In genomic region chrX:46627044-46627443, GRCh38 we compare ENCODE assay signal across 15 cellular contexts. TPM values are rescaled to one million over a fixed set of nuclear protein-coding genes. Genes with fewer than 3 reads are reported as not detected.
DNase-seq lines count a peak whose midpoint lies in the region; ATAC-seq, FAIRE-seq and TF ChIP-seq lines count a peak whose summit lies in the region.
"Had no signal": no experiment of that assay in that cellular context is flagged by ENCODE, and none has a peak within 500 bp of the region (broad histone marks: within the 10 kb centered on the region; RNA-seq: fewer than 3 reads in every experiment).

No MANE protein-coding gene starts in this region.

- POLR2A ChIA-PET in GM12878 (lab: Charles Lee) = interaction anchor here (0.8 kb wide), 1 partner anchor 65 kb away, joined by 3 read pairs; no protein-coding TSS in a partner anchor

- H3K4me1 Mint-ChIP-seq in CD14-positive monocyte (peaks cover 49% of the 10 kb centered on the region), nephron progenitor cell (peaks cover 50% of the 10 kb centered on the region)

- peak overlapping the region; percentile 95 to 99 (median 98) for H3K27ac Mint-ChIP-seq in CD14-positive monocyte
- peak overlapping the region; percentile 78 for H3K27ac Mint-ChIP-seq in nephron progenitor cell
- H3K27ac Mint-ChIP-seq: activated naive CD4-positive, alpha-beta T cell treated with anti-CD3 and anti-CD28 coated beads, Interleukin-2, amount 50 U/mL, for 72 hours had no signal

- BruUV-seq in GM12878 (replicated peaks; lab: Mats Ljungman, UMichigan) = no TSS peak

- TF ChIP-seq POLR2A in GM18505 (IDR thresholded peaks at IDR 0.05; ENCODE audit: borderline replicate concordance, extremely low read depth, insufficient read depth, insufficient read length) (peak; percentile 10), GM12878 (IDR thresholded peaks at IDR 0.05; ENCODE audit: low read depth, low read length) (no peak)

- peaks cover 0 to 8% (median 0%) of the 10 kb centered on the region in 3 donors for H3K27me3 Mint-ChIP-seq in CD14-positive monocyte (ENCODE audit: low read depth in 3 of 3)
- H3K27me3 Mint-ChIP-seq in nephron progenitor cell (ENCODE audit: low read depth, poor library complexity) = no peaks in the 10 kb centered on the region

- CTCF ChIA-PET in GM12878 (lab: Yijun Ruan, JAX) = interaction anchor here (1.4 kb wide), 1 partner anchor 65 kb away, joined by 4 read pairs; no protein-coding TSS in a partner anchor

- TF ChIP-seq RAD21 in GM12878 (IDR thresholded peaks at IDR 0.05; ENCODE audit: insufficient read depth, low read depth, low read length) = no peak

- intact Hi-C loops in CD14-positive monocyte (cut with micrococcal nuclease) = loop anchor here (5.0 to 10.0 kb wide), 3 partner anchors 40 to 168 kb away; partner anchors contain the start of gene CHST7 (in 1 of the 2)
- intact Hi-C loops in GM12878 (cut with micrococcal nuclease; ENCODE audit: unreplicated experiment) = no loop called here

- H4K20me1 ChIP-seq in GM12878 (ENCODE audit: control insufficient read depth, insufficient read depth) = no peaks in the 10 kb centered on the region

- no peak for FAIRE-seq in GM12878 (lab: Jason Lieb, UNC)
- FAIRE-seq: K562 had no signal

- H3K4me3 ChIP-seq in GM12878 = 0 out of 2 replicates have a peak overlapping the region, but pooled peaks have one; percentile 25
- H3K4me3 ChIP-seq: K562, SJCRH30 had no signal

- H3K4me1 ChIP-seq in GM12878 (ENCODE audit: control insufficient read depth, insufficient read depth, low read length) = peaks cover 33% of the 10 kb centered on the region

- peak overlapping the region; percentile 85 for H3K27ac ChIP-seq in GM12878 (ENCODE audit: control insufficient read depth, insufficient read depth)
- H3K27ac ChIP-seq: brain microvascular endothelial cell, SJCRH30 had no signal

- ATAC-seq in GM18505 (IDR thresholded peaks at IDR 0.05; ENCODE audit: unreplicated experiment) (no peak), GM12878 (no peak), HG02981 (IDR thresholded peaks at IDR 0.05; ENCODE audit: unreplicated experiment) (no peak)
- ATAC-seq: K562 had no signal

- no peaks in the 10 kb centered on the region for H3K79me2 ChIP-seq in GM12878 (ENCODE audit: control insufficient read depth, insufficient read depth, low read length)

- H3K9me3 ChIP-seq in GM12878 (replicated peaks; ENCODE audit: control insufficient read depth, insufficient read depth, low read length) = no peaks in the 10 kb centered on the region
- H3K9me3 ChIP-seq: SJCRH30 had no signal

- TF ChIP-seq EP300 in GM12878 (IDR thresholded peaks at IDR 0.05; ENCODE audit: borderline replicate concordance in 1 of 2, control insufficient read depth in 1 of 2, low read depth in 2 of 2, low read length in 2 of 2) = no peak

- TF ChIP-seq CTCF in CD14-positive monocyte (IDR thresholded peaks at IDR 0.05) (no peak), GM12878 (IDR thresholded peaks at IDR 0.05 in 2 of 3, conservative IDR thresholded peaks at IDR 0.05 in 1 of 3; ENCODE audit: control insufficient read depth in 2 of 3, extremely low read depth in 1 of 3, insufficient read depth in 1 of 3, low read depth in 3 of 3, low read length in 3 of 3) (no peak), nephron progenitor cell (IDR thresholded peaks at IDR 0.05) (no peak)

- peaks cover 0 to 7% of the 10 kb centered on the region in 2 donors for H3K36me3 Mint-ChIP-seq in CD14-positive monocyte
- peaks cover 4% of the 10 kb centered on the region for H3K36me3 Mint-ChIP-seq in nephron progenitor cell (ENCODE audit: low read depth)

- WGBS in GM12878 (ENCODE audit: insufficient coverage, insufficient replicate concordance, low lambda C conversion rate, missing lambda C conversion rate) = 0% methylated on average over 4 of the region's 4 CpGs

- no peaks in the 10 kb centered on the region for H3K27me3 ChIP-seq in GM12878 (replicated peaks in 1 of 2; ENCODE audit: control insufficient read depth in 2 of 2, insufficient read depth in 2 of 2, low read length in 1 of 2)
- H3K27me3 ChIP-seq: brain microvascular endothelial cell, SJCRH30 had no signal

- RAD21 ChIA-PET in GM12878 (lab: Charles Lee; ENCODE audit: unreplicated experiment) = interaction anchor here (3.0 kb wide), 1 partner anchor 54 kb away, joined by 15 read pairs; no protein-coding TSS in a partner anchor

- no peak overlapping the region for H2AFZ ChIP-seq in GM12878 (ENCODE audit: control insufficient read depth, low read depth, low read length)

- SMC1A ChIA-PET in GM12878 (lab: Charles Lee; ENCODE audit: uncharacterized antibody, unreplicated experiment) = no interaction called here

- DNase-seq in CD14-positive monocyte (ENCODE audit: low spot score) = no peak
- DNase-seq in GM12878 (ENCODE audit: low read depth, low spot score) = no peak
- no peak for DNase-seq in nephron progenitor cell
- no peak for DNase-seq in NCI-H2081 (lab: John Stamatoyannopoulos, UW)
- no peak for DNase-seq in SKM-1 treated with dmso at 0.1 percent for 144 hours (lab: John Stamatoyannopoulos, UW; ENCODE audit: unreplicated experiment)
- DNase-seq: brain microvascular endothelial cell; DMS79 treated with DMSO at 0.1 percent for 48 hours; effector CD4-positive, alpha-beta T cell; H7; NCI-H1105; SJCRH30 had no signal

- H3K4me3 Mint-ChIP-seq in CD14-positive monocyte = peak overlapping the region; percentile 6 to 15
- peak overlapping the region; percentile 68 for H3K4me3 Mint-ChIP-seq in nephron progenitor cell

- H3K9me3 Mint-ChIP-seq in CD14-positive monocyte = peaks cover 0 to 14% (median 0%) of the 10 kb centered on the region in 7 donors
- peaks cover 33% of the 10 kb centered on the region for H3K9me3 Mint-ChIP-seq in nephron progenitor cell
- H3K9me3 Mint-ChIP-seq: activated naive CD4-positive, alpha-beta T cell treated with anti-CD3 and anti-CD28 coated beads, Interleukin-2, amount 50 U/mL, for 72 hours had no signal

- H3K4me2 ChIP-seq in GM12878 (ENCODE audit: control insufficient read depth, insufficient read depth) = no peak overlapping the region

- no peak overlapping the region for H3K9ac ChIP-seq in GM12878 (ENCODE audit: control insufficient read depth, insufficient read depth, low read length)

- in situ Hi-C loops in GM12878 (cut with MboI) = no loop called here

- H3K36me3 ChIP-seq in GM12878 (ENCODE audit: control insufficient read depth in 2 of 2, insufficient read depth in 2 of 2, low read length in 1 of 2) = no peaks in the 10 kb centered on the region; a peak in 2 of 4 replicates
- H3K36me3 ChIP-seq: brain microvascular endothelial cell, SJCRH30 had no signal

TF ChIP-seq in GM12878, 131 proteins besides CTCF, POLR2A, EP300 and RAD21 (continues in another document):
- TF ChIP-seq ATF3 (IDR thresholded peaks at IDR 0.05; ENCODE audit: borderline replicate concordance, extremely low read depth, low read depth, low read length) (no peak), CBX3 (IDR thresholded peaks at IDR 0.05; ENCODE audit: borderline replicate concordance, low read depth) (no peak)

RNA-seq across cellular contexts. Expression of gene CHST7, which starts 53.5 kb away (rescaled TPM):
- polyA plus RNA-seq in CD14-positive monocyte (10 to 100 TPM in 1 of 2 donors, 1 to 10 TPM in 1; 8.3 to 19.2 TPM), GM12878 (2011; rRNA removed) (3.7 and 4.5 TPM in 2 replicates), GM12878 (2014; fragmentation: Illumina TruSeq; extraction: Trizol) (0.89 and 1.3 TPM in 2 replicates), GM12878 (2014; fragmentation: Nextera tagmentation; extraction: Ambion mirVana) (1 to 10 TPM in 1 of 2 experiments, under 1 TPM in 1; 0.58 to 1.7 TPM), GM12878 (2014; rRNA removed) (6.3 and 9.3 TPM in 2 replicates), GM12878 (2016; fragmentation: Nextera tagmentation; extraction: Ambion mirVana) (1 to 10 TPM; 7.4 to 8.9 TPM)
- 19.0 and 21.7 TPM in 2 replicates for total RNA-seq in GM12878 (2013; cell fraction: nucleolus; rRNA removed)
- total RNA-seq in GM12878 (2014; rRNA removed) (10.7 and 11.0 TPM in 2 replicates), GM12878 (2014; rRNA removed; fragmentation: Illumina TruSeq; extraction: Trizol) (1.8 and 2.0 TPM in 2 replicates), GM12878 (2021) (8.9 and 9.3 TPM in 2 replicates)
- 1.9 TPM for polyA plus RNA-seq in GM12878 (2011; ENCODE audit: low read depth)
- polyA plus RNA-seq in GM12878 (2011; cell fraction: cytosol; rRNA removed) = 4.4 and 9.0 TPM in 2 replicates
- 4.8 and 7.7 TPM in 2 replicates for polyA plus RNA-seq in GM12878 (2011; cell fraction: nucleus; rRNA removed)
- 6.1 and 7.9 TPM in 2 replicates for polyA plus RNA-seq in GM12878 (2012)
- 3.3 and 3.4 TPM in 2 replicates for polyA minus RNA-seq in GM12878 (2011; rRNA and poly(A)+ RNA removed)
- polyA minus RNA-seq in GM12878 (2011; cell fraction: cytosol; rRNA and poly(A)+ RNA removed) = 4.3 and 5.1 TPM in 2 replicates
- polyA minus RNA-seq in GM12878 (2011; cell fraction: nucleus; rRNA and poly(A)+ RNA removed) = 8.1 and 15.2 TPM in 2 replicates
